ENCODE assay signal across 8 cellular contexts in the genomic region with DNA sequence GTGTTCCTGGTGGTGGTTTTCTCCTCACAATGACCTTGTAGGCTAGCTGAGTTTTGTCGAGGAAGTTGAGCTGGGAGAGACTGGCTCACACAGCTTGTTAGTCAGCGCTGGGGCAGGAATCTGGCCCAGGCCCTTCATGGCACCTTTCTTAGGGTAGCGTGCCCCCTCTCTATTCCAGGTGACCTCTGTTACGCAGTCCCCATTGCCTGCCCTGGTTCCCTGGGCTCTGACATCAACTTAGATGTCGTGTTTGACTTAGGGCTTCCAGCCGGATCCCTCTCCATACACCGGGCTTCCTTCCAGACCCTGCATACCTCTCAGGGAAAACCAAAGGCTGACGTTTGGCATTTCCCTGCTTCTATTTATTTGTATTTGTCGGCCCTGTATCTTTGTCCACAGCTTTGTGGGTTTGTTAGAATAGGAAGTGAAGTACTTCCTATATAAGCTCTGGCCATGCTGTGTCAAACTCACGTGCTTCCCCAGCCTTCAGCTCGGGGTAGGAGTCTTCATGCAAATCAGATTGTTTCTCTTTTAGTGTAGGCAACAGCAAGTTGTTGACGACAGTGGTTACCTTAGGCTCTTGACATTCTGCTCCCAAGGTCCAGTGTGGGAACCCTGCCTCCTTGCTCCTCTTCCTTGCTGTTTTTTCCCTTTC. TPM values are rescaled to one million over a fixed set of nuclear protein-coding genes. Genes with fewer than 3 reads are reported as not detected.
DNase-seq lines count a peak whose midpoint lies in the region; ATAC-seq lines count a peak whose summit lies in the region.

No MANE protein-coding gene starts in this region.

- intact Hi-C loops in activated CD4-positive, alpha-beta T cell treated with anti-CD3 and anti-CD28 coated beads, Interleukin-2, amount 10 ng/mL, durations not matched to agents 24 days and 14 days (cut with micrococcal nuclease): loop anchor here (1.0 kb wide), 2 partner anchors 7 to 8 kb away; no protein-coding TSS in a partner anchor

- H3K27ac Mint-ChIP-seq in activated CD4-positive, alpha-beta T cell treated with anti-CD3 and anti-CD28 coated beads, Interleukin-2, amount 10 ng/mL, durations not matched to agents 24 days and 14 days: peak overlapping the region; percentile 92

- no peaks in the 10 kb centered on the region for H3K27me3 Mint-ChIP-seq in activated CD4-positive, alpha-beta T cell treated with anti-CD3 and anti-CD28 coated beads, Interleukin-2, amount 10 ng/mL, durations not matched to agents 24 days and 14 days

- in situ Hi-C loops in G401 (cut with HindIII; ENCODE audit: low sequenced_read_pairs): no loop called here

- no peaks in the 10 kb centered on the region for H3K9me3 Mint-ChIP-seq in activated CD4-positive, alpha-beta T cell treated with anti-CD3 and anti-CD28 coated beads, Interleukin-2, amount 10 ng/mL, durations not matched to agents 24 days and 14 days

- peak overlapping the region; percentile 77 for H3K4me3 Mint-ChIP-seq in activated CD4-positive, alpha-beta T cell treated with anti-CD3 and anti-CD28 coated beads, Interleukin-2, amount 10 ng/mL, durations not matched to agents 24 days and 14 days

- DNase-seq in GF-D8 (lab: John Stamatoyannopoulos, UW) (peak; percentile 71), foreskin melanocyte (peak; percentile 73), pulmonary artery endothelial cell (ENCODE audit: low read depth, low spot score) (peak; percentile 94), G401 (ENCODE audit: low spot score) (no peak), NCI-H2196 (lab: John Stamatoyannopoulos, UW; ENCODE audit: unreplicated experiment) (no peak)
- DNase-seq in activated CD4-positive, alpha-beta T cell treated with anti-CD3 and anti-CD28 coated beads, Interleukin-2, amount 10 ng/mL, durations not matched to agents 24 days and 14 days: peak; percentile 84

- ATAC-seq in GM19468 (IDR thresholded peaks at IDR 0.05; ENCODE audit: extremely low read depth, unreplicated experiment): peak; percentile 84
- ATAC-seq in HG03565 (IDR thresholded peaks at IDR 0.05; ENCODE audit: unreplicated experiment): peak; percentile 70

- H3K4me1 Mint-ChIP-seq in activated CD4-positive, alpha-beta T cell treated with anti-CD3 and anti-CD28 coated beads, Interleukin-2, amount 10 ng/mL, durations not matched to agents 24 days and 14 days: peaks cover 76% of the 10 kb centered on the region

- H3K36me3 Mint-ChIP-seq in activated CD4-positive, alpha-beta T cell treated with anti-CD3 and anti-CD28 coated beads, Interleukin-2, amount 10 ng/mL, durations not matched to agents 24 days and 14 days (ENCODE audit: low read depth): peaks cover 11% of the 10 kb centered on the region

RNA-seq across cellular contexts. Expression of a gene that starts 12.8 kb away (rescaled TPM):
- 75.1 and 77.9 TPM in 2 replicates for total RNA-seq in activated CD4-positive, alpha-beta T cell treated with anti-CD3 and anti-CD28 coated beads, Interleukin-2, amount 10 ng/mL, durations not matched to agents 24 days and 14 days
- total RNA-seq in pulmonary artery endothelial cell: 63.2 and 72.4 TPM in 2 replicates
- 35.9 and 49.2 TPM in 2 replicates for total RNA-seq in G401 (2014; rRNA removed; shearing (Covaris generic))

Comparison
In these comparisons a context has a peak if more than half of its experiments do, and no peak if none do; other contexts are left out.
1. DNase-seq: peak in GF-D8 (single experiment), activated CD4-positive, alpha-beta T cell treated with anti-CD3 and anti-CD28 coated beads, Interleukin-2, amount 10 ng/mL, durations not matched to agents 24 days and 14 days (single experiment), foreskin melanocyte (single experiment) and pulmonary artery endothelial cell (single experiment); none in G401 (single experiment) and NCI-H2196 (single experiment).